In genomic region chr21:39141502-39141901, GRCh38 we compare ENCODE assay signal across 11 cellular contexts. TPM values are rescaled to one million over a fixed set of nuclear protein-coding genes. Genes with fewer than 3 reads are reported as not detected.
DNase-seq lines count a peak whose midpoint lies in the region; ATAC-seq and TF ChIP-seq lines count a peak whose summit lies in the region.
"Had no signal": no experiment of that assay in that cellular context is flagged by ENCODE, and none has a peak within 500 bp of the region (broad histone marks: within the 10 kb centered on the region; RNA-seq: fewer than 3 reads in every experiment).

No MANE protein-coding gene starts in this region.

- peak; percentile 61 for DNase-seq in AG20443 (ENCODE audit: low spot score)
- DNase-seq in HCEC 1CT: peak; percentile 81
- peak; percentile 67 to 72 for DNase-seq in SHP77 (lab: John Stamatoyannopoulos, UW)
- DNase-seq in fibroblast of pulmonary artery (ENCODE audit: low read depth): peak; percentile 49
- no peak for DNase-seq in H7
- DNase-seq in A172 (ENCODE audit: low spot score): no peak
- DNase-seq in WTC11 (ENCODE audit: low spot score): no peak
- DNase-seq in amniotic stem cell (lab: John Stamatoyannopoulos, UW): no peak
- DNase-seq: activated gamma-delta T cell treated with Interleukin-2 at 50 U/mL for 16 hours, stomach had no signal

- no peak overlapping the region for H3K4me3 Mint-ChIP-seq in WTC11

- CTCF ChIA-PET in WTC11 (lab: Charles Lee): interaction anchor here (1.4 kb wide), 1 partner anchor 45 kb away, joined by 5 read pairs; no protein-coding TSS in a partner anchor

- H3K27me3 Mint-ChIP-seq in WTC11 (ENCODE audit: low read depth): no peaks in the 10 kb centered on the region; the same call in 1 of the 2 replicates

- H3K4me1 Mint-ChIP-seq in WTC11: peaks cover 13% of the 10 kb centered on the region

- H3K36me3 ChIP-seq in H7 (replicated peaks; ENCODE audit: control insufficient read depth, insufficient read depth, low read length): no peaks in the 10 kb centered on the region
- H3K36me3 ChIP-seq: stomach had no signal

- no peak for ATAC-seq in WTC11

- no peak for TF ChIP-seq CTCF in fibroblast of pulmonary artery (IDR thresholded peaks at IDR 0.05; ENCODE audit: low read length, missing control alignments)
- no peak for TF ChIP-seq CTCF in WTC11 (IDR thresholded peaks at IDR 0.05)

- H3K4me3 ChIP-seq in fibroblast of pulmonary artery (replicated peaks; ENCODE audit: low read depth, low read length) (no peak overlapping the region), H7 (ENCODE audit: insufficient read depth, low read depth, low read length) (no peak overlapping the region)
- H3K4me3 ChIP-seq: skin epidermis, stomach had no signal

- no peak overlapping the region for H3K27ac Mint-ChIP-seq in WTC11

- H3K9me3 Mint-ChIP-seq in WTC11: peaks cover 15% of the 10 kb centered on the region

- H3K27me3 ChIP-seq in H7 (ENCODE audit: control insufficient read depth, insufficient read depth, low read length): no peaks in the 10 kb centered on the region
- H3K27me3 ChIP-seq: stomach had no signal

- POLR2A ChIA-PET in WTC11 (lab: Charles Lee): no interaction called here

- no peaks in the 10 kb centered on the region for H3K36me3 Mint-ChIP-seq in WTC11

TF ChIP-seq in WTC11, 78 proteins besides CTCF, POLR2A, EP300 and RAD21:
- no peak for TF ChIP-seq MXD4 (CRISPR knock-in tag; IDR thresholded peaks at IDR 0.05; ENCODE audit: borderline replicate concordance)
- no peak for TF ChIP-seq ESRRA (CRISPR knock-in tag; IDR thresholded peaks at IDR 0.05; ENCODE audit: borderline replicate concordance)
- TF ChIP-seq GABPB1 (CRISPR knock-in tag; IDR thresholded peaks at IDR 0.05): no peak
- no peak for TF ChIP-seq ATF3 (CRISPR knock-in tag; conservative IDR thresholded peaks at IDR 0.05)
- no peak for TF ChIP-seq NFE2L1 (CRISPR knock-in tag; IDR thresholded peaks at IDR 0.05)
- TF ChIP-seq USF1 (CRISPR knock-in tag; IDR thresholded peaks at IDR 0.05): no peak
- no peak for TF ChIP-seq ZBTB21 (CRISPR knock-in tag; IDR thresholded peaks at IDR 0.05; ENCODE audit: borderline replicate concordance)
TF ChIP-seq in WTC11: peak in this region for 0.

RNA-seq across cellular contexts. Expression of gene PSMG1, which starts 41.7 kb away (rescaled TPM):
- total RNA-seq in H7 (2014; rRNA removed; shearing (Covaris generic)): 74.1 and 88.8 TPM in 2 replicates
- total RNA-seq in A172 (2014; rRNA removed; shearing (Covaris generic)): 162 and 207 TPM in 2 replicates
- 64.0 to 70.4 TPM (median 68.6 TPM) in 3 replicates for total RNA-seq in WTC11 (2021)

Comparison
In these comparisons a context has a peak if more than half of its experiments do, and no peak if none do; other contexts are left out.
1. DNase-seq: peak in AG20443 (single experiment), HCEC 1CT (single experiment), SHP77 (2 of 2) and fibroblast of pulmonary artery (single experiment); none in H7 (single experiment), A172 (single experiment), WTC11 (single experiment) and amniotic stem cell (single experiment).